ENCODE assay signal across 1 cellular context in the genomic region with DNA sequence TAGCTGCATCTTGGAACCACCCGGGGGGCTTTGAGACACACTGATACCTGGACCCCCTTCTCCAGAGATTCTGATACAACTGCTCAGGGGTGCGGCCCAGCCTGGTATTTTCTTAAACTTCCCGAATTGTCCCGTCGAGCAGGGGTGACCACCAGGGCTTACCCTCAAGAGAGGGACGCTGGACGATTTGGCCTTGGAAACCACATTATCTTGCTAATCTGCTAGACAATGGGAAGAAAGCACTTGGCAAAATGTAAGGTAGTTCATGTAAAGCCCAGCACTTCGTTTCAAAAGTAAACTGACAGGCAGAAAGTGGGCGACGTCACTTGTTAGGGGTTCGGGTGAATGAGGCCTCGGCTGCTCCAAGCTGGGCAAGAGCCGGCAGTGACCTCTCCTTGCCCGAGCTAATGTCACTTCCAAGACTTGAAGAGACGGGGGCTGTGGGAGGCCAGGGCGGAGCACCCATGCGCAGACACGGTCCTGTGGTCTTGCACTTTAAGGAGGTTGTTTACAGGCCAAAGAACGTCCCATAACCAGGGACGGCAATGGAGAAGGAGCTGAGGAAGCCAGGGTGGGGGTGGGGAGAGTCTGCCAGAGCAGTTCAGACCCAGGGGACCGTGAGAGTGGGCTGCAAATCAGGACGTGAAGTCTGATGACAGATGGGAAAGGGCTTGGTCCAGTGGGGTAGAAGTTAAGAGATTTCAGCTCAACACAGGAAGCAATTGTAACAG.
A peak's percentile ranks its signal among the peaks of the same experiment; 100 is the strongest.
TF ChIP-seq lines count a peak whose summit lies in the region.

No MANE protein-coding gene starts in this region.

TF ChIP-seq in HEK293, 187 proteins besides CTCF, POLR2A, EP300 and RAD21 (continued from another document):
- TF ChIP-seq ZNF280D (tag by site-specific recombination; IDR thresholded peaks at IDR 0.05) (no peak), HOXC10 (CRISPR knock-in tag; IDR thresholded peaks at IDR 0.05) (no peak), ZNF785 (tag by site-specific recombination; IDR thresholded peaks at IDR 0.05) (no peak), ZNF335 (tag by site-specific recombination; conservative IDR thresholded peaks at IDR 0.05) (no peak), WT1 (tag by site-specific recombination; IDR thresholded peaks at IDR 0.05) (no peak), EGR2 (tag by site-specific recombination; IDR thresholded peaks at IDR 0.05; ENCODE audit: low read depth) (peak; percentile 53), ZNF114 (tag by site-specific recombination; IDR thresholded peaks at IDR 0.05) (no peak), ZNF747 (tag by site-specific recombination; IDR thresholded peaks at IDR 0.05) (no peak), SP7 (tag by site-specific recombination; IDR thresholded peaks at IDR 0.05) (no peak)
